Comparison of ENCODE assay signal across 8 cellular contexts in genomic region chr10:87863951-87864496, GRCh38. TPM values are rescaled to one million over a fixed set of nuclear protein-coding genes. Genes with fewer than 3 reads are reported as not detected.
A peak's percentile ranks its signal among the peaks of the same experiment; 100 is the strongest.
DNase-seq lines count a peak whose midpoint lies in the region; ATAC-seq and TF ChIP-seq lines count a peak whose summit lies in the region.
"Not testable (repeated sequence)": the region's sequence is repeated elsewhere in the genome, so short reads cannot be mapped to it uniquely, and the experiment has no call there.

No MANE protein-coding gene starts in this region.

- DNase-seq in BJ (ENCODE audit: low read depth); HFFc6; Panc1 (ENCODE audit: low read depth, low spot score); central memory CD8-positive, alpha-beta T cell (ENCODE audit: low spot score in 2 of 2): not testable (repeated sequence)
- peak; percentile 56 for DNase-seq in activated T-cell treated with anti-CD3 and anti-CD28 coated beads, Interleukin-2, amount 50 U/mL, for 1 hour
- DNase-seq in heart left ventricle (peak; percentile 20 to 73 (median 44)), myocyte (ENCODE audit: low read depth) (peak; percentile 46)
- peak; percentile 9 to 11 for DNase-seq in stimulated activated CD8-positive, alpha-beta memory T cell treated with anti-CD3 and anti-CD28 coated beads, Interleukin-2, amount 100 ng/mL, for 48 hours (ENCODE audit: low read depth in 2 of 2)

- intact Hi-C loops in Panc1 (cut with micrococcal nuclease; ENCODE audit: unreplicated experiment) (loop anchor here (2.0 kb wide), 1 partner anchor 251 kb away; no protein-coding TSS in a partner anchor), heart left ventricle (cut with DNase I) (loop anchor here (2.0 to 10.0 kb wide), 21 partner anchors 61 to 688 kb away; no protein-coding TSS in a partner anchor)

- not testable (repeated sequence) for H3K27me3 Mint-ChIP-seq in HFFc6 (ENCODE audit: insufficient read depth); central memory CD8-positive, alpha-beta T cell

- peaks cover 38% of the 10 kb centered on the region for H3K36me3 Mint-ChIP-seq in HFFc6 (ENCODE audit: low read depth)
- H3K36me3 Mint-ChIP-seq in central memory CD8-positive, alpha-beta T cell (ENCODE audit: insufficient read depth), result peaks cover 40% of the 10 kb centered on the region

- peak overlapping the region; percentile 84 for H3K4me3 ChIP-seq in BJ (ENCODE audit: low read depth, low read length)
- H3K4me3 ChIP-seq in Panc1 (ENCODE audit: low read depth in 2 of 2, low read length in 2 of 2), result peak overlapping the region; percentile 67 to 81
- peak overlapping the region; percentile 63 to 95 (median 80) for H3K4me3 ChIP-seq in heart left ventricle

- ATAC-seq in Panc1, result peak; percentile 4; the same call in 1 of the 2 replicates
- ATAC-seq in central memory CD8-positive, alpha-beta T cell (replicated peaks; ENCODE audit: extremely low read depth, poor library complexity, severe bottlenecking); heart left ventricle: not testable (repeated sequence)

- H3K9me3 Mint-ChIP-seq in HFFc6; central memory CD8-positive, alpha-beta T cell: not testable (repeated sequence)

- not testable (repeated sequence) for H3K9me3 ChIP-seq in Panc1 (ENCODE audit: control insufficient read depth, insufficient read depth, low read depth, low read length); heart left ventricle

- TF ChIP-seq CTCF in BJ (IDR thresholded peaks at IDR 0.05; ENCODE audit: insufficient read depth, low read depth, low read length); HFFc6 (IDR thresholded peaks at IDR 0.05); Panc1 (IDR thresholded peaks at IDR 0.05); heart left ventricle (IDR thresholded peaks at IDR 0.05): not testable (repeated sequence)

- H3K27ac ChIP-seq in Panc1 (ENCODE audit: low read length), result peak overlapping the region; percentile 81
- H3K27ac ChIP-seq in heart left ventricle, result peak overlapping the region; percentile 95 to 99 (median 97)

- not testable (repeated sequence) for BruUV-seq in Panc1 (replicated peaks; lab: Mats Ljungman, UMichigan)

- H3K27me3 ChIP-seq in BJ (ENCODE audit: control insufficient read depth, insufficient read depth, low read length); Panc1 (ENCODE audit: control insufficient read depth, insufficient read depth, low read length); heart left ventricle: not testable (repeated sequence)

- peak overlapping the region; percentile 98 for H3K4me3 Mint-ChIP-seq in HFFc6
- peak overlapping the region; percentile 89 for H3K4me3 Mint-ChIP-seq in central memory CD8-positive, alpha-beta T cell

- not testable (repeated sequence) for H3K36me3 ChIP-seq in BJ (ENCODE audit: control insufficient read depth, insufficient read depth, low read length); Panc1 (ENCODE audit: control insufficient read depth, insufficient read depth, low read length); heart left ventricle

- WGBS in heart left ventricle, 4 donors, result 0 to 1% (median 1%) methylated on average over 9 to 47 of the region's 47 CpGs

- CTCF ChIA-PET in BJ (lab: Yijun Ruan, JAX), result interaction anchor here (0.8 to 6.3 kb wide), 2 partner anchors 320 to 525 kb away, joined by 3 to 45 read pairs; no protein-coding TSS in a partner anchor
- CTCF ChIA-PET in Panc1 (lab: Charles Lee), result not testable (repeated sequence)

- not testable (repeated sequence) for TF ChIP-seq POLR2A in heart left ventricle (IDR thresholded peaks at IDR 0.05)

- H3K27ac Mint-ChIP-seq in HFFc6, result peak overlapping the region; percentile 81
- H3K27ac Mint-ChIP-seq in central memory CD8-positive, alpha-beta T cell (ENCODE audit: low read depth), result peak overlapping the region; percentile 91

- H3K4me1 ChIP-seq in Panc1 (ENCODE audit: control insufficient read depth, insufficient read depth, low read length) (peaks cover 25% of the 10 kb centered on the region), heart left ventricle (peaks cover 0 to 43% (median 21%) of the 10 kb centered on the region in 12 donors)

- in situ Hi-C loops in Panc1 (cut with HindIII; ENCODE audit: low pct_unique_long_range_greater_than_20kb, low sequenced_read_pairs), result not testable (repeated sequence)

- peaks cover 32% of the 10 kb centered on the region for H3K4me1 Mint-ChIP-seq in HFFc6 (ENCODE audit: low read depth)
- peaks cover 55% of the 10 kb centered on the region for H3K4me1 Mint-ChIP-seq in central memory CD8-positive, alpha-beta T cell

- POLR2A ChIA-PET in BJ (lab: Charles Lee) (interaction anchor here (0.8 kb wide), 1 partner anchor 676 kb away, joined by 3 read pairs; no protein-coding TSS in a partner anchor), Panc1 (lab: Charles Lee) (interaction anchor here (0.6 kb wide), 2 partner anchors 21 to 388 kb away, joined by 3 read pairs; no protein-coding TSS in a partner anchor)

RNA-seq across cellular contexts. Expression of gene PTEN, which starts 0.6 kb away (rescaled TPM):
- polyA plus RNA-seq in BJ (2011; rRNA removed) (29.6 and 66.9 TPM in 2 replicates), heart left ventricle (10 to 100 TPM; 20.1 to 33.1 TPM)
- polyA minus RNA-seq in BJ (2011; rRNA and poly(A)+ RNA removed), result 55.7 and 87.5 TPM in 2 replicates
- 10 to 100 TPM; 49.3 to 72.7 (median 63.5) TPM for total RNA-seq in HFFc6 (2021; fragmentation: NEBNext Ultra II Directional; extraction: Animal tissue kit (Norgen Biotek cat#: 25700))
- total RNA-seq in Panc1 (2021; ENCODE audit: unreplicated experiment) (88.9 TPM), heart left ventricle (10 to 100 TPM; 47.5 to 77.7 (median 60.3) TPM), myocyte (66.2 and 69.3 TPM in 2 replicates)
- polyA plus RNA-seq in Panc1 (2012; ENCODE audit: insufficient read length), result 30.9 TPM
- polyA plus RNA-seq in myocyte (2012), result 35.7 TPM

RNA-seq across cellular contexts. Expression of gene KLLN, which starts 0.7 kb away (rescaled TPM):
- polyA plus RNA-seq in BJ (2011; rRNA removed) (0.42 and 0.44 TPM in 2 replicates), heart left ventricle (under 1 TPM; 0.19 to 0.26 TPM)
- polyA minus RNA-seq in BJ (2011; rRNA and poly(A)+ RNA removed), result 0.47 and 0.57 TPM in 2 replicates
- total RNA-seq in HFFc6 (2021; fragmentation: NEBNext Ultra II Directional; extraction: Animal tissue kit (Norgen Biotek cat#: 25700)), result under 1 TPM; 0.65 to 0.77 (median 0.73) TPM
- total RNA-seq in Panc1 (2021; ENCODE audit: unreplicated experiment) (1.3 TPM), heart left ventricle (under 1 TPM; 0.13 to 0.57 (median 0.43) TPM), myocyte (1.0 and 1.2 TPM in 2 replicates)
- polyA plus RNA-seq in Panc1 (2012; ENCODE audit: insufficient read length), result 0.67 TPM
- 0.87 TPM for polyA plus RNA-seq in myocyte (2012)

RNA-seq across cellular contexts. Expression of gene ATAD1, which starts 46.0 kb away (rescaled TPM):
- polyA plus RNA-seq in BJ (2011; rRNA removed), result 13.7 and 36.1 TPM in 2 replicates
- 11.1 and 12.3 TPM in 2 replicates for polyA minus RNA-seq in BJ (2011; rRNA and poly(A)+ RNA removed)
- total RNA-seq in HFFc6 (2021; fragmentation: NEBNext Ultra II Directional; extraction: Animal tissue kit (Norgen Biotek cat#: 25700)), result 10 to 100 TPM; 33.4 to 44.4 (median 35.8) TPM
- total RNA-seq in Panc1 (2021; ENCODE audit: unreplicated experiment), result 62.0 TPM
- 21.1 TPM for polyA plus RNA-seq in Panc1 (2012; ENCODE audit: insufficient read length)
- 100 to 1,000 TPM in 4 of 9 donors, 10 to 100 TPM in 5; 64.8 to 115 (median 87.5) TPM for total RNA-seq in heart left ventricle
- polyA plus RNA-seq in heart left ventricle, result 10 to 100 TPM; 17.5 to 49.0 TPM
- 59.5 and 84.8 TPM in 2 replicates for total RNA-seq in myocyte
- polyA plus RNA-seq in myocyte (2012), result 25.4 TPM
